1 cellular context compared by ENCODE assay signal in genomic region chr9:131636593-131636992, GRCh38.
TF ChIP-seq lines count a peak whose summit lies in the region.

No MANE protein-coding gene starts in this region.

TF ChIP-seq in SK-N-SH, 30 proteins besides CTCF, POLR2A, EP300 and RAD21 (continued from another document):
- no peak for TF ChIP-seq USF1 (IDR thresholded peaks at IDR 0.05; ENCODE audit: borderline replicate concordance, low read depth)
- no peak for TF ChIP-seq RXRA (IDR thresholded peaks at IDR 0.05; ENCODE audit: borderline replicate concordance, low read depth)
- no peak for TF ChIP-seq USF2 (IDR thresholded peaks at IDR 0.05; ENCODE audit: borderline replicate concordance, low read depth, low read length)
- no peak for TF ChIP-seq GABPA (IDR thresholded peaks at IDR 0.05; ENCODE audit: low read depth)
- TF ChIP-seq REST (IDR thresholded peaks at IDR 0.05; ENCODE audit: low read depth, low read length), result no peak
- no peak for TF ChIP-seq PBX3 (IDR thresholded peaks at IDR 0.05)
- TF ChIP-seq POLR2AphosphoS5 (IDR thresholded peaks at IDR 0.05; ENCODE audit: low read depth, low read length), result no peak
- TF ChIP-seq MXI1 (IDR thresholded peaks at IDR 0.05; ENCODE audit: low read depth, low read length), result no peak
- TF ChIP-seq ZBTB33 (IDR thresholded peaks at IDR 0.05; ENCODE audit: borderline replicate concordance, low read depth), result no peak
- TF ChIP-seq RFX5 (IDR thresholded peaks at IDR 0.05; ENCODE audit: low read length), result no peak
- TF ChIP-seq TEAD4 (IDR thresholded peaks at IDR 0.05; ENCODE audit: borderline replicate concordance, insufficient read depth), result no peak
